1 cellular context compared by ENCODE assay signal in genomic region chr16:14486520-14487303, GRCh38.
TF ChIP-seq lines count a peak whose summit lies in the region.

No MANE protein-coding gene starts in this region.

TF ChIP-seq in K562, 482 proteins besides CTCF, POLR2A, EP300 and RAD21 (continued from another document and continues in another):
- no peak for TF ChIP-seq BCLAF1 (IDR thresholded peaks at IDR 0.05; ENCODE audit: borderline replicate concordance in 1 of 2, control insufficient read depth in 1 of 2, low read depth in 2 of 2, low read length in 1 of 2)
- no peak for TF ChIP-seq FOXJ2 (tag; IDR thresholded peaks at IDR 0.05)
- TF ChIP-seq PHF20 (IDR thresholded peaks at IDR 0.05; ENCODE audit: partially characterized antibody), result no peak
- TF ChIP-seq PYGO2 (tag; IDR thresholded peaks at IDR 0.05), result no peak
- TF ChIP-seq ZNF41 (CRISPR knock-in tag; conservative IDR thresholded peaks at IDR 0.05), result no peak
- no peak for TF ChIP-seq ZNF830 (CRISPR knock-in tag; IDR thresholded peaks at IDR 0.05)
- TF ChIP-seq ZKSCAN3 (CRISPR knock-in tag; IDR thresholded peaks at IDR 0.05), result no peak
- TF ChIP-seq MNT (conservative IDR thresholded peaks at IDR 0.05), result peak; percentile 96
- TF ChIP-seq MYNN (IDR thresholded peaks at IDR 0.05), result peak; percentile 99
- peak; percentile 90 for TF ChIP-seq MYNN (CRISPR knock-in tag; IDR thresholded peaks at IDR 0.05)
- no peak for TF ChIP-seq CCAR2 (IDR thresholded peaks at IDR 0.05; ENCODE audit: low read depth, low read length)
- no peak for TF ChIP-seq CBX2 (IDR thresholded peaks at IDR 0.05; ENCODE audit: insufficient read depth, low read length, poor library complexity, severe bottlenecking)
- no peak for TF ChIP-seq TFAM (CRISPR knock-in tag; conservative IDR thresholded peaks at IDR 0.05)
- TF ChIP-seq PHB2 (IDR thresholded peaks at IDR 0.05; ENCODE audit: low read depth), result no peak
- no peak for TF ChIP-seq ZFP1 (CRISPR knock-in tag; IDR thresholded peaks at IDR 0.05)
- no peak for TF ChIP-seq GTF2E2 (tag; IDR thresholded peaks at IDR 0.05)
- TF ChIP-seq ILF3 (IDR thresholded peaks at IDR 0.05; ENCODE audit: borderline replicate concordance), result no peak
- no peak for TF ChIP-seq GTF2A2 (tag; IDR thresholded peaks at IDR 0.05)
- no peak for TF ChIP-seq HDGF (IDR thresholded peaks at IDR 0.05)
- TF ChIP-seq GATAD2B (IDR thresholded peaks at IDR 0.05; ENCODE audit: borderline replicate concordance), result no peak
- TF ChIP-seq KDM1A (IDR thresholded peaks at IDR 0.05), result 0 out of 4 replicates have a peak, but pooled peaks of 1 of the 2 experiments have one; percentile 1
- no peak for TF ChIP-seq KHSRP (IDR thresholded peaks at IDR 0.05)
- TF ChIP-seq SMARCA5 (IDR thresholded peaks at IDR 0.05), result no peak
- TF ChIP-seq DACH1 (IDR thresholded peaks at IDR 0.05; ENCODE audit: partially characterized antibody), result no peak
- no peak for TF ChIP-seq SRSF1 (IDR thresholded peaks at IDR 0.05; ENCODE audit: low read depth, low read length)
- no peak for TF ChIP-seq SMC3 (conservative IDR thresholded peaks at IDR 0.05; ENCODE audit: insufficient read depth, low read depth, low read length)
- peak; percentile 72 for TF ChIP-seq CREB3 (tag; conservative IDR thresholded peaks at IDR 0.05; ENCODE audit: low read depth)
- TF ChIP-seq SP2 (IDR thresholded peaks at IDR 0.05; ENCODE audit: extremely low read depth, low read depth, low read length, poor library complexity, severe bottlenecking), result no peak
- TF ChIP-seq SP1 (CRISPR knock-in tag; IDR thresholded peaks at IDR 0.05), result no peak
- TF ChIP-seq SRF (CRISPR knock-in tag; IDR thresholded peaks at IDR 0.05), result no peak
- TF ChIP-seq SIN3A (IDR thresholded peaks at IDR 0.05; ENCODE audit: borderline replicate concordance in 2 of 2, control insufficient read depth in 1 of 2, low read depth in 2 of 2, low read length in 2 of 2), result peak in 1 of 2 experiments; percentile 83; a peak in 1 of 4 replicates
- no peak for TF ChIP-seq TAF15 (IDR thresholded peaks at IDR 0.05; ENCODE audit: low read depth, low read length)
- no peak for TF ChIP-seq GTF2F1 (IDR thresholded peaks at IDR 0.05; ENCODE audit: low read depth, low read length)
- TF ChIP-seq ZNF764 (CRISPR knock-in tag; IDR thresholded peaks at IDR 0.05; ENCODE audit: low read depth), result no peak
- no peak for TF ChIP-seq XRCC5 (IDR thresholded peaks at IDR 0.05; ENCODE audit: low read depth, low read length)
- no peak for TF ChIP-seq PML (IDR thresholded peaks at IDR 0.05; ENCODE audit: low read length)
- TF ChIP-seq RNF219 (CRISPR knock-in tag; IDR thresholded peaks at IDR 0.05), result no peak
- no peak for TF ChIP-seq VEZF1 (CRISPR knock-in tag; IDR thresholded peaks at IDR 0.05)
- TF ChIP-seq NKRF (IDR thresholded peaks at IDR 0.05; ENCODE audit: borderline replicate concordance), result peak; percentile 79; the same call in 1 of the 2 replicates
- TF ChIP-seq ZFP91 (CRISPR knock-in tag; IDR thresholded peaks at IDR 0.05), result no peak
- no peak for TF ChIP-seq PHTF2 (CRISPR knock-in tag; IDR thresholded peaks at IDR 0.05)
- TF ChIP-seq ARHGAP35 (IDR thresholded peaks at IDR 0.05; ENCODE audit: partially characterized antibody), result no peak
- no peak for TF ChIP-seq NCOA4 (IDR thresholded peaks at IDR 0.05; ENCODE audit: partially characterized antibody)
- no peak for TF ChIP-seq STAG1 (CRISPR knock-in tag; IDR thresholded peaks at IDR 0.05; ENCODE audit: borderline replicate concordance)
- TF ChIP-seq ZNF140 (CRISPR knock-in tag; IDR thresholded peaks at IDR 0.05), result no peak
- TF ChIP-seq RAD51 (IDR thresholded peaks at IDR 0.05; ENCODE audit: borderline replicate concordance, low read depth), result no peak
- TF ChIP-seq E2F1 (CRISPR knock-in tag; IDR thresholded peaks at IDR 0.05), result no peak
- TF ChIP-seq MBD1 (CRISPR knock-in tag; IDR thresholded peaks at IDR 0.05), result no peak
- no peak for TF ChIP-seq FIP1L1 (IDR thresholded peaks at IDR 0.05; ENCODE audit: low read depth, low read length, poor library complexity, severe bottlenecking)
- peak; percentile 86 for TF ChIP-seq PKNOX1 (IDR thresholded peaks at IDR 0.05)
- no peak for TF ChIP-seq PREB (CRISPR knock-in tag; IDR thresholded peaks at IDR 0.05)
- TF ChIP-seq ZNF239 (CRISPR knock-in tag; IDR thresholded peaks at IDR 0.05), result no peak
